Comparison of ENCODE assay signal across 3 cellular contexts in genomic region chr6:162005375-162005774, GRCh38.
"Had no signal": no experiment of that assay in that cellular context is flagged by ENCODE, and none has a peak within 500 bp of the region (broad histone marks: within the 10 kb centered on the region; RNA-seq: fewer than 3 reads in every experiment).

No MANE protein-coding gene starts in this region.

- DNase-seq: GDM1, GF-D8 had no signal

- H3K4me3 ChIP-seq: GM12878 had no signal

- ATAC-seq: GM12878 had no signal
